In the genomic region with DNA sequence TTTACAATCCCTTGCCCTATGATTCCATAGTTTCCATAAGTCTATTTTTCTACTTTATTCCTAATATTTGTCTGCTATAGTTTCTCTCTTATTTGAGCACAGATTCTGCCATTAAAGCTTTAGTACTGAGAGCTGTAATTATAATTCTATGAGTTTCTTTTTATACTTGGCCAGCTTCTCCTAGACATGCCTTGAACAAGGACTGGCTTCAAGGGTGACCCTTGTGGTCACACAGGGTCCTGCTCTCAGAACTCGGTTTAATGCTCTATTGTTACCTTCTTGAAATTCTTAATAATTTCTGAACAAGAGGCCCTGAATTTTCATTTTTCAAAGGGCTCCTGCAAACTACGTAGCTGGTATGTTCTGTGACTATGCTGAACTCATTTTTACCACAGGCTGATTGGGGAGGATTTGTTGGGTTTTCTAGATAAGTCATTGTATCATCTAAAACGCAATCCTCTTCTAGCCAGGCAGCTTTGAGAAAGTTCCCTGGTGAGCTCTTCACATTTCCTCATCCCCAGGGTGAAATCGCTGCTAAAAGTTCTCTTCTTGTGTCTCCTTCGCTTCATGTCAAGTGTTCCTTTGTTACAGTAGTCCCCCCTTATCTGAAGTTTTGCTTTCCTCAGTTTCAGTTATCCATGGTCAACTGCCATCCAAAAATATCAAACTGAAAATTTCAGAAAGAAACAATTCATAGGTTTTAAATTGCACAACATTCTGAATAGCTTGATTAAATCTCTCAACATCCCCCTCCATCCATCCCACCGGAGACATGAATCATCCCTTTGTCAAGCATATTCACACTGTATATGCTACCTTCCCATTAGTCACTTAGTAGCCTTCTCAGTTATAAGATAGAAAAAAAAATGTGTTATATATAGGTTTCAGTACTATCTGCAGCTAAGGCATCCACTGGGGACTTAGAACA, we compare ENCODE assay signal across 2 cellular contexts.
A peak's percentile ranks its signal among the peaks of the same experiment; 100 is the strongest.
TF ChIP-seq lines count a peak whose summit lies in the region.

No MANE protein-coding gene starts in this region.

TF ChIP-seq in IMR-90, 13 proteins besides CTCF, POLR2A, EP300 and RAD21:
- TF ChIP-seq, protein P1, sequence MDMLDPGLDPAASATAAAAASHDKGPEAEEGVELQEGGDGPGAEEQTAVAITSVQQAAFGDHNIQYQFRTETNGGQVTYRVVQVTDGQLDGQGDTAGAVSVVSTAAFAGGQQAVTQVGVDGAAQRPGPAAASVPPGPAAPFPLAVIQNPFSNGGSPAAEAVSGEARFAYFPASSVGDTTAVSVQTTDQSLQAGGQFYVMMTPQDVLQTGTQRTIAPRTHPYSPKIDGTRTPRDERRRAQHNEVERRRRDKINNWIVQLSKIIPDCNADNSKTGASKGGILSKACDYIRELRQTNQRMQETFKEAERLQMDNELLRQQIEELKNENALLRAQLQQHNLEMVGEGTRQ (IDR thresholded peaks at IDR 0.05; ENCODE audit: low read depth, low read length), result no peak
- TF ChIP-seq CEBPB (IDR thresholded peaks at IDR 0.05; ENCODE audit: low read depth, low read length) (0 out of 2 replicates have a peak, but pooled peaks have one; percentile 4), NFE2L2 (IDR thresholded peaks at IDR 0.05; ENCODE audit: low read depth, low read length) (no peak), MAZ (IDR thresholded peaks at IDR 0.05; ENCODE audit: borderline replicate concordance, low read depth, low read length) (no peak), ELK1 (IDR thresholded peaks at IDR 0.05; ENCODE audit: borderline replicate concordance, low read depth, low read length) (no peak)

TF ChIP-seq in WTC11, 78 proteins besides CTCF, POLR2A, EP300 and RAD21 (continued from another document):
- no peak for TF ChIP-seq ZSCAN18 (CRISPR knock-in tag; IDR thresholded peaks at IDR 0.05)
- TF ChIP-seq ZNF416 (CRISPR knock-in tag; IDR thresholded peaks at IDR 0.05), result no peak
- no peak for TF ChIP-seq AFF4 (CRISPR knock-in tag; IDR thresholded peaks at IDR 0.05; ENCODE audit: borderline replicate concordance)
- TF ChIP-seq ZBTB43 (CRISPR knock-in tag; IDR thresholded peaks at IDR 0.05), result no peak
- TF ChIP-seq ELF4 (CRISPR knock-in tag; IDR thresholded peaks at IDR 0.05; ENCODE audit: low read depth), result no peak
- TF ChIP-seq GABPB1 (CRISPR knock-in tag; IDR thresholded peaks at IDR 0.05), result no peak
- no peak for TF ChIP-seq NR2C2 (CRISPR knock-in tag; IDR thresholded peaks at IDR 0.05)
TF ChIP-seq in WTC11: peak in this region for 0.
